Comparison of ENCODE assay signal across 1 cellular context in the genomic region with DNA sequence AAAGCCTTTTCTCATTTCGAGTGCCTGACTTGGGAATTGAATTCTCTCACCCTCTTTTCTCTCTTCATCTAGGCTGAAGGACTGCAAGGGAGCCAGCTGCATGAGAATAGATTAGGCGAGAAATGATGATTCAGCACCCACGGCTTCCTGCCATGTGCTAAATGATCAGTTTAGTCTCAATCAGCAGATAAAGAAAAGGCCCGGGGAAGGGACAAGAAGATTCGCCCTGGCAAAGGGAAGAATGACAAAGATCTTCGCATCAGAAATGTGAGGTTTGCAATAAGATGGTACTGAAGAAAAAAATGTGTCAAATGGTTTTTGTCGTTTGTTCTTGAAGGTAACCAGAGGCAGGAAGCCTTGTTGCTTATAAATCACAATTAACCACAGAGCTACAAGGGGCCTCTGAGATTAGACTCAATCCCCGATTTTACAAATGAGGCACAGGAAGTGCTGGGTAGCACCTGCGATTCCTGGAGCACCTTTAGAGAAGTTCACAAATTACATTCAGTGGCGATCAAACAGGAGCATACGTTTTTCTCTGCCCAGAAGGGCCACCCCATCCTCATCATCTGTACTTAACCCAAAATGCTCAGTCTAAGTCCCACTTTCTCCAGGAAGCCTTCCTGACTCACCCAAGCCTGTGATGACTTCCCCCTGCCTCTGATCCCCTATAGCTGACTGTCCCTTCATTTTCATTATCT.
A peak's percentile ranks its signal among the peaks of the same experiment; 100 is the strongest.
TF ChIP-seq lines count a peak whose summit lies in the region.

No MANE protein-coding gene starts in this region.

TF ChIP-seq in H1, 55 proteins besides CTCF, POLR2A, EP300 and RAD21:
- TF ChIP-seq RNF2 (IDR thresholded peaks at IDR 0.05; ENCODE audit: borderline replicate concordance, low read depth, low read length, missing control alignments, poor library complexity, severe bottlenecking) (no peak), GTF2F1 (IDR thresholded peaks at IDR 0.05; ENCODE audit: borderline replicate concordance, low read depth, low read length) (no peak), BCL11A (IDR thresholded peaks at IDR 0.05; ENCODE audit: low read depth in 2 of 2, low read length in 2 of 2) (no peak), TBP (IDR thresholded peaks at IDR 0.05; ENCODE audit: low read depth, low read length) (no peak), BACH1 (IDR thresholded peaks at IDR 0.05; ENCODE audit: low read length) (peak; percentile 95), HDAC2 (IDR thresholded peaks at IDR 0.05; ENCODE audit: borderline replicate concordance in 1 of 2, low read depth in 2 of 2, low read length in 2 of 2) (no peak), SP1 (IDR thresholded peaks at IDR 0.05; ENCODE audit: low read depth, low read length) (no peak), GABPA (IDR thresholded peaks at IDR 0.05; ENCODE audit: borderline replicate concordance, insufficient read depth, low read length) (no peak), JUND (IDR thresholded peaks at IDR 0.05; ENCODE audit: low read length) (peak; percentile 46; the same call in 1 of the 2 replicates), MAFK (IDR thresholded peaks at IDR 0.05; ENCODE audit: low read depth, low read length) (peak; percentile 97), EZH2 (IDR thresholded peaks at IDR 0.05; ENCODE audit: low read depth, low read length, severe bottlenecking) (no peak), JUN (IDR thresholded peaks at IDR 0.05; ENCODE audit: low read depth, low read length) (no peak), CREB1 (IDR thresholded peaks at IDR 0.05) (no peak), KDM1A (IDR thresholded peaks at IDR 0.05; ENCODE audit: borderline replicate concordance, low read length) (no peak), RFX5 (IDR thresholded peaks at IDR 0.05; ENCODE audit: borderline replicate concordance, low read depth, low read length) (no peak), PHF8 (conservative IDR thresholded peaks at IDR 0.05; ENCODE audit: low read depth, low read length) (no peak), YY1 (IDR thresholded peaks at IDR 0.05; ENCODE audit: low read depth, low read length) (no peak), HDAC6 (IDR thresholded peaks at IDR 0.05; ENCODE audit: low read depth, low read length) (no peak), SUZ12 (IDR thresholded peaks at IDR 0.05; ENCODE audit: low read length) (no peak), POU5F1 (IDR thresholded peaks at IDR 0.05; ENCODE audit: low read depth, low read length) (peak; percentile 50; the same call in 1 of the 2 replicates)
- TF ChIP-seq, protein P1, sequence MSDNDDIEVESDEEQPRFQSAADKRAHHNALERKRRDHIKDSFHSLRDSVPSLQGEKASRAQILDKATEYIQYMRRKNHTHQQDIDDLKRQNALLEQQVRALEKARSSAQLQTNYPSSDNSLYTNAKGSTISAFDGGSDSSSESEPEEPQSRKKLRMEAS (IDR thresholded peaks at IDR 0.05) = peak; percentile 67
- TF ChIP-seq, protein P2, sequence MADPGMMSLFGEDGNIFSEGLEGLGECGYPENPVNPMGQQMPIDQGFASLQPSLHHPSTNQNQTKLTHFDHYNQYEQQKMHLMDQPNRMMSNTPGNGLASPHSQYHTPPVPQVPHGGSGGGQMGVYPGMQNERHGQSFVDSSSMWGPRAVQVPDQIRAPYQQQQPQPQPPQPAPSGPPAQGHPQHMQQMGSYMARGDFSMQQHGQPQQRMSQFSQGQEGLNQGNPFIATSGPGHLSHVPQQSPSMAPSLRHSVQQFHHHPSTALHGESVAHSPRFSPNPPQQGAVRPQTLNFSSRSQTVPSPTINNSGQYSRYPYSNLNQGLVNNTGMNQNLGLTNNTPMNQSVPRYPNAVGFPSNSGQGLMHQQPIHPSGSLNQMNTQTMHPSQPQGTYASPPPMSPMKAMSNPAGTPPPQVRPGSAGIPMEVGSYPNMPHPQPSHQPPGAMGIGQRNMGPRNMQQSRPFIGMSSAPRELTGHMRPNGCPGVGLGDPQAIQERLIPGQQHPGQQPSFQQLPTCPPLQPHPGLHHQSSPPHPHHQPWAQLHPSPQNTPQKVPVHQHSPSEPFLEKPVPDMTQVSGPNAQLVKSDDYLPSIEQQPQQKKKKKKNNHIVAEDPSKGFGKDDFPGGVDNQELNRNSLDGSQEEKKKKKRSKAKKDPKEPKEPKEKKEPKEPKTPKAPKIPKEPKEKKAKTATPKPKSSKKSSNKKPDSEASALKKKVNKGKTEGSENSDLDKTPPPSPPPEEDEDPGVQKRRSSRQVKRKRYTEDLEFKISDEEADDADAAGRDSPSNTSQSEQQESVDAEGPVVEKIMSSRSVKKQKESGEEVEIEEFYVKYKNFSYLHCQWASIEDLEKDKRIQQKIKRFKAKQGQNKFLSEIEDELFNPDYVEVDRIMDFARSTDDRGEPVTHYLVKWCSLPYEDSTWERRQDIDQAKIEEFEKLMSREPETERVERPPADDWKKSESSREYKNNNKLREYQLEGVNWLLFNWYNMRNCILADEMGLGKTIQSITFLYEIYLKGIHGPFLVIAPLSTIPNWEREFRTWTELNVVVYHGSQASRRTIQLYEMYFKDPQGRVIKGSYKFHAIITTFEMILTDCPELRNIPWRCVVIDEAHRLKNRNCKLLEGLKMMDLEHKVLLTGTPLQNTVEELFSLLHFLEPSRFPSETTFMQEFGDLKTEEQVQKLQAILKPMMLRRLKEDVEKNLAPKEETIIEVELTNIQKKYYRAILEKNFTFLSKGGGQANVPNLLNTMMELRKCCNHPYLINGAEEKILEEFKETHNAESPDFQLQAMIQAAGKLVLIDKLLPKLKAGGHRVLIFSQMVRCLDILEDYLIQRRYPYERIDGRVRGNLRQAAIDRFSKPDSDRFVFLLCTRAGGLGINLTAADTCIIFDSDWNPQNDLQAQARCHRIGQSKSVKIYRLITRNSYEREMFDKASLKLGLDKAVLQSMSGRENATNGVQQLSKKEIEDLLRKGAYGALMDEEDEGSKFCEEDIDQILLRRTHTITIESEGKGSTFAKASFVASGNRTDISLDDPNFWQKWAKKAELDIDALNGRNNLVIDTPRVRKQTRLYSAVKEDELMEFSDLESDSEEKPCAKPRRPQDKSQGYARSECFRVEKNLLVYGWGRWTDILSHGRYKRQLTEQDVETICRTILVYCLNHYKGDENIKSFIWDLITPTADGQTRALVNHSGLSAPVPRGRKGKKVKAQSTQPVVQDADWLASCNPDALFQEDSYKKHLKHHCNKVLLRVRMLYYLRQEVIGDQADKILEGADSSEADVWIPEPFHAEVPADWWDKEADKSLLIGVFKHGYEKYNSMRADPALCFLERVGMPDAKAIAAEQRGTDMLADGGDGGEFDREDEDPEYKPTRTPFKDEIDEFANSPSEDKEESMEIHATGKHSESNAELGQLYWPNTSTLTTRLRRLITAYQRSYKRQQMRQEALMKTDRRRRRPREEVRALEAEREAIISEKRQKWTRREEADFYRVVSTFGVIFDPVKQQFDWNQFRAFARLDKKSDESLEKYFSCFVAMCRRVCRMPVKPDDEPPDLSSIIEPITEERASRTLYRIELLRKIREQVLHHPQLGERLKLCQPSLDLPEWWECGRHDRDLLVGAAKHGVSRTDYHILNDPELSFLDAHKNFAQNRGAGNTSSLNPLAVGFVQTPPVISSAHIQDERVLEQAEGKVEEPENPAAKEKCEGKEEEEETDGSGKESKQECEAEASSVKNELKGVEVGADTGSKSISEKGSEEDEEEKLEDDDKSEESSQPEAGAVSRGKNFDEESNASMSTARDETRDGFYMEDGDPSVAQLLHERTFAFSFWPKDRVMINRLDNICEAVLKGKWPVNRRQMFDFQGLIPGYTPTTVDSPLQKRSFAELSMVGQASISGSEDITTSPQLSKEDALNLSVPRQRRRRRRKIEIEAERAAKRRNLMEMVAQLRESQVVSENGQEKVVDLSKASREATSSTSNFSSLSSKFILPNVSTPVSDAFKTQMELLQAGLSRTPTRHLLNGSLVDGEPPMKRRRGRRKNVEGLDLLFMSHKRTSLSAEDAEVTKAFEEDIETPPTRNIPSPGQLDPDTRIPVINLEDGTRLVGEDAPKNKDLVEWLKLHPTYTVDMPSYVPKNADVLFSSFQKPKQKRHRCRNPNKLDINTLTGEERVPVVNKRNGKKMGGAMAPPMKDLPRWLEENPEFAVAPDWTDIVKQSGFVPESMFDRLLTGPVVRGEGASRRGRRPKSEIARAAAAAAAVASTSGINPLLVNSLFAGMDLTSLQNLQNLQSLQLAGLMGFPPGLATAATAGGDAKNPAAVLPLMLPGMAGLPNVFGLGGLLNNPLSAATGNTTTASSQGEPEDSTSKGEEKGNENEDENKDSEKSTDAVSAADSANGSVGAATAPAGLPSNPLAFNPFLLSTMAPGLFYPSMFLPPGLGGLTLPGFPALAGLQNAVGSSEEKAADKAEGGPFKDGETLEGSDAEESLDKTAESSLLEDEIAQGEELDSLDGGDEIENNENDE (IDR thresholded peaks at IDR 0.05; ENCODE audit: insufficient replicate concordance, low read length) = no peak
- TF ChIP-seq, protein P3, sequence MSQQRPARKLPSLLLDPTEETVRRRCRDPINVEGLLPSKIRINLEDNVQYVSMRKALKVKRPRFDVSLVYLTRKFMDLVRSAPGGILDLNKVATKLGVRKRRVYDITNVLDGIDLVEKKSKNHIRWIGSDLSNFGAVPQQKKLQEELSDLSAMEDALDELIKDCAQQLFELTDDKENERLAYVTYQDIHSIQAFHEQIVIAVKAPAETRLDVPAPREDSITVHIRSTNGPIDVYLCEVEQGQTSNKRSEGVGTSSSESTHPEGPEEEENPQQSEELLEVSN (IDR thresholded peaks at IDR 0.05) = peak; percentile 46; the same call in 1 of the 2 replicates
